In the genomic region with DNA sequence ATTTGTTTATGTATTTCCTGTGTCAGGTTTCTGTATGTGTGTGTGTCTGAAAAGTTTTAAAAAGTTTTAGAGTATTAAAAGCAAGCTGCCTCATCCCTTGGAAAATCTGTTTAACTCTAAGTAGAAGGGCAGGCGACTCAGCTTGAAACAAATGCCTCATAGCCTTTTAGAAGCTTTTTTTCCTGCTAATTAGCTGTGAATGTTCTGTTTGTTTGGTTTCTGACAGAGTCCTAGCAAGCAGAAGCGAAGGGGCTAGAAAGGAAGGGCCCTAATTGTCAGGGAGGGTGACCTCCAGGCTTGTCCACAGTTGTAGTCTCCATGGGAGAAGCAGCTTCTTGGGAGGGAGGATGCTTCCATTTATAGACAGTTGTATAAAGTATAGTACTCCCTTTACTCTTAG, we compare ENCODE assay signal across 27 cellular contexts.
DNase-seq lines count a peak whose midpoint lies in the region; ATAC-seq and TF ChIP-seq lines count a peak whose summit lies in the region.
"Had no signal": no experiment of that assay in that cellular context is flagged by ENCODE, and none has a peak within 500 bp of the region (broad histone marks: within the 10 kb centered on the region; RNA-seq: fewer than 3 reads in every experiment).

No MANE protein-coding gene starts in this region.

- no peak overlapping the region for H3K4ac ChIP-seq in neuronal stem cell (ENCODE audit: low read length)

- ATAC-seq in WTC11 (peak; percentile 65; the same call in 1 of the 2 replicates), GM19452 (IDR thresholded peaks at IDR 0.05; ENCODE audit: unreplicated experiment) (no peak)
- ATAC-seq: GM12878; heart left ventricle; naive thymus-derived CD4-positive, alpha-beta T cell; stimulated activated naive CD8-positive, alpha-beta T cell treated with anti-CD3 and anti-CD28 coated beads, Interleukin-15, amount 100 ng/mL, for 72 hours had no signal

- H3K23ac ChIP-seq in neuronal stem cell (ENCODE audit: low read depth, low read length, poor library complexity): no peak overlapping the region

- H3K14ac ChIP-seq in neuronal stem cell (ENCODE audit: low read length): no peak overlapping the region

- no peaks in the 10 kb centered on the region for H3K9me3 ChIP-seq in neuronal stem cell (replicated peaks in 1 of 2; ENCODE audit: control insufficient read depth in 2 of 2, insufficient read depth in 1 of 2, low read depth in 1 of 2, low read length in 2 of 2)
- H3K9me3 ChIP-seq: colonic mucosa, heart left ventricle, ovary had no signal

- H3K4me3 Mint-ChIP-seq in activated CD4-positive, alpha-beta T cell treated with anti-CD3 and anti-CD28 coated beads, Interleukin-2, amount 10 ng/mL, durations not matched to agents 24 days and 14 days: no peak overlapping the region
- H3K4me3 Mint-ChIP-seq in WTC11: no peak overlapping the region
- H3K4me3 Mint-ChIP-seq: activated naive CD4-positive, alpha-beta T cell treated with anti-CD3 and anti-CD28 coated beads, Interleukin-2, amount 10 ng/mL, durations not matched to agents 7 days and 5 days; CD4-positive, CD25-positive, alpha-beta regulatory T cell; naive thymus-derived CD4-positive, alpha-beta T cell; stimulated activated naive CD8-positive, alpha-beta T cell treated with anti-CD3 and anti-CD28 coated beads, Interleukin-15, amount 100 ng/mL, for 72 hours had no signal

- no CpG with 5 or more reads among the region's 2 CpGs for WGBS in neuronal stem cell (ENCODE audit: extremely low coverage in 2 of 2, insufficient read length in 2 of 2, insufficient replicate concordance in 1 of 2), 2 donors

- H3K27me3 ChIP-seq in neuronal stem cell (ENCODE audit: control insufficient read depth in 3 of 3, insufficient read depth in 3 of 3, low read depth in 1 of 3, low read length in 3 of 3): no peaks in the 10 kb centered on the region
- H3K27me3 ChIP-seq: colonic mucosa, heart left ventricle, ovary had no signal

- H3K4me1 ChIP-seq in neuronal stem cell (ENCODE audit: control insufficient read depth in 2 of 2, insufficient read depth in 1 of 2, low read depth in 1 of 2, low read length in 2 of 2): peaks cover 0 to 25% of the 10 kb centered on the region in 2 donors
- H3K4me1 ChIP-seq: colonic mucosa, heart left ventricle had no signal

- no peak overlapping the region for H3K9ac ChIP-seq in neuronal stem cell (ENCODE audit: low read depth, low read length, poor library complexity)

- H3K36me3 Mint-ChIP-seq in activated CD4-positive, alpha-beta T cell treated with anti-CD3 and anti-CD28 coated beads, Interleukin-2, amount 10 ng/mL, durations not matched to agents 24 days and 14 days (ENCODE audit: low read depth): peaks cover 14% of the 10 kb centered on the region
- no peaks in the 10 kb centered on the region for H3K36me3 Mint-ChIP-seq in WTC11

- no peak overlapping the region for H2BK5ac ChIP-seq in neuronal stem cell (ENCODE audit: low read length)

- H3K18ac ChIP-seq in neuronal stem cell (ENCODE audit: low read length): no peak overlapping the region

- CTCF ChIA-PET in WTC11 (lab: Charles Lee): interaction anchor here (0.6 kb wide), 1 partner anchor 99 kb away, joined by 4 read pairs; no protein-coding TSS in a partner anchor

- H3K27ac ChIP-seq in neuronal stem cell (replicated peaks; ENCODE audit: low read length): no peak overlapping the region
- H3K27ac ChIP-seq: colonic mucosa, heart left ventricle, ovary had no signal

- peak overlapping the region; percentile 9 for H2AFZ ChIP-seq in neuronal stem cell (ENCODE audit: low read length)

- H4K91ac ChIP-seq in neuronal stem cell (ENCODE audit: low read depth, low read length, poor library complexity): no peak overlapping the region

- H2BK15ac ChIP-seq in neuronal stem cell (ENCODE audit: low read length): no peak overlapping the region

- H2BK120ac ChIP-seq in neuronal stem cell (ENCODE audit: low read depth, low read length): no peak overlapping the region

- no peak overlapping the region for H3K4me3 ChIP-seq in neuronal stem cell (ENCODE audit: low read length in 2 of 2)
- H3K4me3 ChIP-seq: colonic mucosa, GM12878, heart left ventricle, ovary had no signal

- no peak for DNase-seq in activated CD4-positive, alpha-beta T cell treated with anti-CD3 and anti-CD28 coated beads, Interleukin-2, amount 10 ng/mL, durations not matched to agents 24 days and 14 days
- no peak for DNase-seq in activated CD4-positive, alpha-beta T cell treated with anti-CD3 and anti-CD28 coated beads, Interleukin-2, amount 50 U/mL, for 1 hour
- no peak for DNase-seq in WTC11 (ENCODE audit: low spot score)
- DNase-seq in iPS DF 4.7 (ENCODE audit: extremely low read depth, low spot score): peak; percentile 3
- DNase-seq in neuronal stem cell (ENCODE audit: low spot score): peak; percentile 17
- DNase-seq in stimulated activated CD4-positive, alpha-beta T cell treated with anti-CD3 and anti-CD28 coated beads, Interleukin-12 subunit alpha, Interleukin-12 subunit beta, amount 100 ng/mL, for 4 hours: no peak
- no peak for DNase-seq in hypothalamus (lab: John Stamatoyannopoulos, UW)
- DNase-seq: 8988T; activated naive CD4-positive, alpha-beta T cell treated with anti-CD3 and anti-CD28 coated beads, Interleukin-2, amount 10 ng/mL, durations not matched to agents 7 days and 5 days; amygdala; colonic mucosa; effector memory CD4-positive, alpha-beta T cell; heart left ventricle; midbrain; naive thymus-derived CD4-positive, alpha-beta T cell; NCI-H1092; NCI-H187 treated with DMSO at 0.1 percent for 48 hours; NCI-H748 treated with DMSO at 0.1 percent for 48 hours; ovary; small intestine; stimulated activated CD4-positive, alpha-beta T cell treated with anti-CD3 and anti-CD28 coated beads, Interleukin-1b, Interleukin-23, amount 100 ng/mL, for 48 hours; stimulated activated CD8-positive, alpha-beta memory T cell treated with anti-CD3 and anti-CD28 coated beads, Interleukin-4, amount 100 ng/mL, for 48 hours; stimulated activated naive CD8-positive, alpha-beta T cell treated with anti-CD3 and anti-CD28 coated beads, Interleukin-15, amount 100 ng/mL, for 72 hours; T-helper 1 cell had no signal

- TF ChIP-seq CTCF in WTC11 (IDR thresholded peaks at IDR 0.05): no peak

- no peak overlapping the region for H2AK5ac ChIP-seq in neuronal stem cell (ENCODE audit: low read depth, low read length)

- peak overlapping the region; percentile 21 for H3K27ac Mint-ChIP-seq in activated CD4-positive, alpha-beta T cell treated with anti-CD3 and anti-CD28 coated beads, Interleukin-2, amount 10 ng/mL, durations not matched to agents 24 days and 14 days
- H3K27ac Mint-ChIP-seq in WTC11: peak overlapping the region; percentile 43; the same call in 1 of the 2 replicates
- H3K27ac Mint-ChIP-seq: naive thymus-derived CD4-positive, alpha-beta T cell; stimulated activated naive CD8-positive, alpha-beta T cell treated with anti-CD3 and anti-CD28 coated beads, Interleukin-15, amount 100 ng/mL, for 72 hours had no signal

- H3K4me2 ChIP-seq in neuronal stem cell (ENCODE audit: insufficient read depth, low read length, poor library complexity, severe bottlenecking): no peak overlapping the region

- POLR2A ChIA-PET in WTC11 (lab: Charles Lee): interaction anchor here (0.6 kb wide), 1 partner anchor 9 kb away, joined by 3 read pairs; no protein-coding TSS in a partner anchor

- H3K36me3 ChIP-seq in neuronal stem cell (replicated peaks in 1 of 2; ENCODE audit: control insufficient read depth in 2 of 2, insufficient read depth in 2 of 2, low read length in 2 of 2): peaks cover 0 to 10% of the 10 kb centered on the region in 2 donors
- H3K36me3 ChIP-seq: colonic mucosa, ovary had no signal

- intact Hi-C loops in activated CD4-positive, alpha-beta T cell treated with anti-CD3 and anti-CD28 coated beads, Interleukin-2, amount 10 ng/mL, durations not matched to agents 24 days and 14 days (cut with micrococcal nuclease): no loop called here

- H3K27me3 Mint-ChIP-seq in activated CD4-positive, alpha-beta T cell treated with anti-CD3 and anti-CD28 coated beads, Interleukin-2, amount 10 ng/mL, durations not matched to agents 24 days and 14 days: no peaks in the 10 kb centered on the region
- no peaks in the 10 kb centered on the region for H3K27me3 Mint-ChIP-seq in WTC11 (ENCODE audit: low read depth)
- H3K27me3 Mint-ChIP-seq: activated naive CD4-positive, alpha-beta T cell treated with anti-CD3 and anti-CD28 coated beads, Interleukin-2, amount 10 ng/mL, durations not matched to agents 7 days and 5 days; CD4-positive, CD25-positive, alpha-beta regulatory T cell; naive thymus-derived CD4-positive, alpha-beta T cell; stimulated activated naive CD8-positive, alpha-beta T cell treated with anti-CD3 and anti-CD28 coated beads, Interleukin-15, amount 100 ng/mL, for 72 hours had no signal

- no peak overlapping the region for H4K8ac ChIP-seq in neuronal stem cell (ENCODE audit: low read depth, low read length)

- peaks cover 14% of the 10 kb centered on the region for H3K4me1 Mint-ChIP-seq in activated CD4-positive, alpha-beta T cell treated with anti-CD3 and anti-CD28 coated beads, Interleukin-2, amount 10 ng/mL, durations not matched to agents 24 days and 14 days
- peaks cover 34% of the 10 kb centered on the region for H3K4me1 Mint-ChIP-seq in WTC11

- peaks cover 5% of the 10 kb centered on the region for H3K9me3 Mint-ChIP-seq in activated CD4-positive, alpha-beta T cell treated with anti-CD3 and anti-CD28 coated beads, Interleukin-2, amount 10 ng/mL, durations not matched to agents 24 days and 14 days
- H3K9me3 Mint-ChIP-seq in WTC11: no peaks in the 10 kb centered on the region
- H3K9me3 Mint-ChIP-seq: activated naive CD4-positive, alpha-beta T cell treated with anti-CD3 and anti-CD28 coated beads, Interleukin-2, amount 10 ng/mL, durations not matched to agents 7 days and 5 days; naive thymus-derived CD4-positive, alpha-beta T cell; stimulated activated naive CD8-positive, alpha-beta T cell treated with anti-CD3 and anti-CD28 coated beads, Interleukin-15, amount 100 ng/mL, for 72 hours had no signal

- no peak overlapping the region for H2BK12ac ChIP-seq in neuronal stem cell (ENCODE audit: low read length)

- H3K79me1 ChIP-seq in neuronal stem cell (ENCODE audit: low read depth, low read length): no peaks in the 10 kb centered on the region

TF ChIP-seq in WTC11, 78 proteins besides CTCF, POLR2A, EP300 and RAD21 (continues in another document):
- TF ChIP-seq, protein P1, sequence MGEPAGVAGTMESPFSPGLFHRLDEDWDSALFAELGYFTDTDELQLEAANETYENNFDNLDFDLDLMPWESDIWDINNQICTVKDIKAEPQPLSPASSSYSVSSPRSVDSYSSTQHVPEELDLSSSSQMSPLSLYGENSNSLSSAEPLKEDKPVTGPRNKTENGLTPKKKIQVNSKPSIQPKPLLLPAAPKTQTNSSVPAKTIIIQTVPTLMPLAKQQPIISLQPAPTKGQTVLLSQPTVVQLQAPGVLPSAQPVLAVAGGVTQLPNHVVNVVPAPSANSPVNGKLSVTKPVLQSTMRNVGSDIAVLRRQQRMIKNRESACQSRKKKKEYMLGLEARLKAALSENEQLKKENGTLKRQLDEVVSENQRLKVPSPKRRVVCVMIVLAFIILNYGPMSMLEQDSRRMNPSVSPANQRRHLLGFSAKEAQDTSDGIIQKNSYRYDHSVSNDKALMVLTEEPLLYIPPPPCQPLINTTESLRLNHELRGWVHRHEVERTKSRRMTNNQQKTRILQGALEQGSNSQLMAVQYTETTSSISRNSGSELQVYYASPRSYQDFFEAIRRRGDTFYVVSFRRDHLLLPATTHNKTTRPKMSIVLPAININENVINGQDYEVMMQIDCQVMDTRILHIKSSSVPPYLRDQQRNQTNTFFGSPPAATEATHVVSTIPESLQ (CRISPR knock-in tag; IDR thresholded peaks at IDR 0.05): no peak
- no peak for TF ChIP-seq TEAD4 (CRISPR knock-in tag; IDR thresholded peaks at IDR 0.05)

Comparison
In these comparisons a context has a peak if more than half of its experiments do, and no peak if none do; other contexts are left out.
1. DNase-seq: peak in iPS DF 4.7 (single experiment) and neuronal stem cell (single experiment); none in activated CD4-positive, alpha-beta T cell treated with anti-CD3 and anti-CD28 coated beads, Interleukin-2, amount 10 ng/mL, durations not matched to agents 24 days and 14 days (single experiment), activated CD4-positive, alpha-beta T cell treated with anti-CD3 and anti-CD28 coated beads, Interleukin-2, amount 50 U/mL, for 1 hour (single experiment), WTC11 (single experiment), stimulated activated CD4-positive, alpha-beta T cell treated with anti-CD3 and anti-CD28 coated beads, Interleukin-12 subunit alpha, Interleukin-12 subunit beta, amount 100 ng/mL, for 4 hours (single experiment) and hypothalamus (0 of 51).